Comparison of ENCODE assay signal across 8 cellular contexts in the genomic region with DNA sequence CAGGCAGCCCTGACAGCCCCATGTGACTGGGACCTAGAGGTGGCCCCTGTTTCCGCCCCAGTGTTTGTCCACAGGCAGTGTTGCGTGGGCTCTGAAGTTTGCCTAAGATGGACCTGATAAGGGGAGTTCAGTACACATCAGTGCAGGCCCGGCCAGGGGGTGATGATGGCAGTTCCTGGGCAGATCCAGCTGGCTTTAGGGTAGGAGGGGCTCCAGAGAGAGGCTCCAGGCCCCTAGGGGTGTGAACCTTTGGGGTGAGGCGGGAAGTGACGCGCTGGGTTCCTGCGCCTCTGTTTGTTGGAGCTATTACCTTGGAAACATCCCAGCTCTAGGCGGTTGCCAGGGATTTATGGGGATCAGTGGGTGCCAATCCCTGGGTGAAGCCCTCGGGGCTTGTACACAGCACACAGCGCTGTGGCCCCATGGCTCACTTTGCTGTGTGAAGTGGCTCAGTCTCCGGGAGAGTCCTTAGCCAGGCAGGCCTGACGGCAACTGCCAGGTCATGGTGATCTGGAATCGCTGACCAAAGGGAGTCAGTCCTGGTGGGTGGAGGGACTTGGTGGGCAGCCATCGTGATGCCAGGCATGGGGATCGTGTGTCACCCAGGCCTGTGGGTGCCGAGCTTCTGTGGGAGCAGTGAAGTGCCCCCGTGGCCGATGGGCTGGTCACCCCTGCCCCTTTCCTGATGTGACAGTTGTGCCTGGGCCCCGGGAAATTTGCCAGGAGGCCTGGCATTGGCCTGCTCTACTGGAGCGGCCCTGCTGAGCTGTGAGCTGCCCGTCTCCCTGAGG.
DNase-seq lines count a peak whose midpoint lies in the region; ATAC-seq and TF ChIP-seq lines count a peak whose summit lies in the region.

No MANE protein-coding gene starts in this region.

- DNase-seq in DND-41: no peak
- DNase-seq in NT2/D1 (ENCODE audit: low read depth, low spot score): no peak
- DNase-seq in esophagus squamous epithelium (lab: John Stamatoyannopoulos, UW): no peak
- DNase-seq in prostate gland (ENCODE audit: low spot score): peak; percentile 95
- no peak for DNase-seq in NCI-H2171 treated with DMSO at 0.1 percent for 48 hours (lab: John Stamatoyannopoulos, UW)
- no peak for DNase-seq in NK-92 treated with Interleukin-12 subunit alpha and Interleukin-12 subunit beta, amount 100 ng/mL, for 24 hours (lab: John Stamatoyannopoulos, UW)

- no peak overlapping the region for H3K27ac ChIP-seq in DND-41 (ENCODE audit: low read length)
- peak overlapping the region; percentile 84 to 95 (median 92) for H3K27ac ChIP-seq in esophagus squamous epithelium
- H3K27ac ChIP-seq in prostate gland: peak overlapping the region; percentile 94

- H3K4me3 ChIP-seq in DND-41 (ENCODE audit: low read depth in 1 of 2, low read length in 2 of 2) (no peak overlapping the region), NT2/D1 (ENCODE audit: insufficient read length, low read depth) (no peak overlapping the region), esophagus squamous epithelium (peak overlapping the region in 3 of 4 donors; percentile 10 to 44 (median 13)), prostate gland (peak overlapping the region in 1 of 2 donors; percentile 13)

- H3K9ac ChIP-seq in DND-41 (ENCODE audit: low read depth, low read length) (no peak overlapping the region), NT2/D1 (ENCODE audit: insufficient read length, low read depth) (peak overlapping the region; percentile 8)

- TF ChIP-seq CTCF in DND-41 (IDR thresholded peaks at IDR 0.05; ENCODE audit: borderline replicate concordance, extremely low read depth, low read length, poor library complexity, severe bottlenecking): no peak
- TF ChIP-seq CTCF in esophagus squamous epithelium (IDR thresholded peaks at IDR 0.05): no peak
- TF ChIP-seq CTCF in prostate gland (IDR thresholded peaks at IDR 0.05): no peak

- no peaks in the 10 kb centered on the region for H3K79me2 ChIP-seq in DND-41 (ENCODE audit: insufficient read depth, low read length)

- H3K36me3 ChIP-seq in DND-41 (ENCODE audit: insufficient read depth, low read length) (no peaks in the 10 kb centered on the region), NT2/D1 (ENCODE audit: insufficient read depth, insufficient read length, low read length) (peaks cover 9% of the 10 kb centered on the region), esophagus squamous epithelium (no peaks in the 10 kb centered on the region), prostate gland (no peaks in the 10 kb centered on the region)

- ATAC-seq in DND-41 (ENCODE audit: insufficient read depth, low read depth) (0 out of 3 replicates have a peak, but pooled peaks have one; percentile 22), HG02870 (IDR thresholded peaks at IDR 0.05; ENCODE audit: unreplicated experiment) (no peak), GM18870 (IDR thresholded peaks at IDR 0.05; ENCODE audit: unreplicated experiment) (no peak)

- intact Hi-C loops in esophagus squamous epithelium (cut with DNase I): loop anchor here (5.0 kb wide), 1 partner anchor 35 kb away; no protein-coding TSS in a partner anchor
- intact Hi-C loops in prostate gland (cut with DNase I): no loop called here

- H3K4me2 ChIP-seq in DND-41 (ENCODE audit: insufficient read depth, low read length): no peak overlapping the region

- TF ChIP-seq POLR2A in esophagus squamous epithelium (IDR thresholded peaks at IDR 0.05): peak in 1 of 4 donors; percentile 21
- peak; percentile 30 for TF ChIP-seq POLR2A in prostate gland (IDR thresholded peaks at IDR 0.05)

- peaks cover 5% of the 10 kb centered on the region for H4K20me1 ChIP-seq in DND-41 (ENCODE audit: insufficient read depth, low read length)

- WGBS in esophagus squamous epithelium, 2 donors: 40% methylated on average over 6 of the region's 21 CpGs; no CpG with 5 or more reads in 1 of the 2 donors
- WGBS in prostate gland: 41% methylated on average over 18 of the region's 21 CpGs

- H3K9me3 ChIP-seq in DND-41 (ENCODE audit: insufficient read depth, low read length, severe bottlenecking): no peaks in the 10 kb centered on the region
- no peaks in the 10 kb centered on the region for H3K9me3 ChIP-seq in NT2/D1 (ENCODE audit: insufficient read depth, low read length)
- H3K9me3 ChIP-seq in esophagus squamous epithelium: no peaks in the 10 kb centered on the region
- no peaks in the 10 kb centered on the region for H3K9me3 ChIP-seq in prostate gland

- H3K27me3 ChIP-seq in DND-41 (ENCODE audit: insufficient read depth, low read length, poor library complexity) (no peaks in the 10 kb centered on the region), NT2/D1 (ENCODE audit: insufficient read depth, insufficient read length) (peaks cover 7% of the 10 kb centered on the region), esophagus squamous epithelium (peaks cover 0 to 9% (median 0%) of the 10 kb centered on the region in 4 donors), prostate gland (replicated peaks; ENCODE audit: insufficient read depth) (no peaks in the 10 kb centered on the region)

- peaks cover 1% of the 10 kb centered on the region for H3K4me1 ChIP-seq in DND-41 (ENCODE audit: insufficient read depth, low read length)
- H3K4me1 ChIP-seq in NT2/D1 (ENCODE audit: insufficient read depth, insufficient read length): peaks cover 36% of the 10 kb centered on the region
- peaks cover 32 to 85% (median 40%) of the 10 kb centered on the region in 3 donors for H3K4me1 ChIP-seq in esophagus squamous epithelium
- peaks cover 28% of the 10 kb centered on the region for H3K4me1 ChIP-seq in prostate gland (replicated peaks)

- no peak overlapping the region for H2AFZ ChIP-seq in DND-41 (ENCODE audit: low read depth, low read length)

Comparison
In these comparisons a context has a peak if more than half of its experiments do, and no peak if none do; other contexts are left out.
1. H3K4me3 ChIP-seq: peak in esophagus squamous epithelium (3 of 4); none in DND-41 (0 of 2) and NT2/D1 (single experiment).